In the genomic region with DNA sequence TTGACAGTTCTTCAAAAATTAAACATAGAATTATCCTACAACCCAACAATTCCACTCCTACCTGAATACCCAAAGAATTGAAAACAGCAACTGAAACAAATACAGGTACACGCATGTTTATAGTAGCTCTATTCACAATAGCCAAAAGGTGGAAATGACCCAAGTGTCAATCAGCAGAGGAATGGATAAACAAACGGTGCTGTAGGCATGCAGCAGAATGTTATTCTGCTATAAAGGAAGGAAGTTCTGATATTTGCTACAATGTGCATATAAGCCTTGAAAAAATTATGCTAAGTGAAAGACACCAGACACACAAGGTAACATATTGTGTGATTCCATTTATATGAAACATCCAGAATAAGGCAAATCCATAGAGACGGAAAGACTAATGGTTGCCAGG, we compare ENCODE assay signal across 23 cellular contexts.
"Had no signal": no experiment of that assay in that cellular context is flagged by ENCODE, and none has a peak within 500 bp of the region (broad histone marks: within the 10 kb centered on the region; RNA-seq: fewer than 3 reads in every experiment).

No MANE protein-coding gene starts in this region.

- H3K4me3 Mint-ChIP-seq: naive thymus-derived CD4-positive, alpha-beta T cell; nephron; stimulated activated memory B cell treated with anti-CD40 and anti-IgM and Interleukin-4, amounts not matched to agents 10 μg/mL and 1 μg/mL and 100 μg/mL, for 72 hours had no signal

- ATAC-seq: left cardiac atrium; left lung; naive thymus-derived CD4-positive, alpha-beta T cell; psoas muscle; right cardiac atrium; stimulated activated memory B cell treated with anti-CD40 and anti-IgM and Interleukin-4, amounts not matched to agents 10 μg/mL and 1 μg/mL and 100 μg/mL, for 72 hours; stimulated activated naive CD8-positive, alpha-beta T cell treated with anti-CD3 and anti-CD28 coated beads, Interleukin-15, Interleukin-2, amounts not matched to agents 100 U/mL and 50 U/mL, for 24 hours had no signal

- H3K4me3 ChIP-seq: hepatocyte, left lung, psoas muscle, sigmoid colon, spleen, testis, tibial artery had no signal

- H3K9me3 ChIP-seq: left lung, psoas muscle, sigmoid colon, spleen, testis, tibial artery had no signal

- H3K27ac ChIP-seq: hepatocyte, left lung, psoas muscle, sigmoid colon, spleen, testis, tibial artery had no signal

- DNase-seq: central memory CD4-positive, alpha-beta T cell; effector memory CD4-positive, alpha-beta T cell; head of caudate nucleus; left cardiac atrium; left lung; mammary epithelial cell; mesendoderm; midbrain; naive thymus-derived CD4-positive, alpha-beta T cell; nucleus accumbens; posterior cingulate gyrus; psoas muscle; right cardiac atrium; sigmoid colon; spleen; stimulated activated CD4-positive, alpha-beta T cell treated with anti-CD3 and anti-CD28 coated beads, Interleukin-4, amount 100 ng/mL, for 4 hours; stimulated activated naive CD8-positive, alpha-beta T cell treated with anti-CD3 and anti-CD28 coated beads, Interleukin-15, Interleukin-2, amounts not matched to agents 100 U/mL and 50 U/mL, for 24 hours; substantia nigra; testis; tibial artery had no signal

- H3K9me3 Mint-ChIP-seq: naive thymus-derived CD4-positive, alpha-beta T cell; nephron; stimulated activated memory B cell treated with anti-CD40 and anti-IgM and Interleukin-4, amounts not matched to agents 10 μg/mL and 1 μg/mL and 100 μg/mL, for 72 hours had no signal

- H3K4me1 Mint-ChIP-seq: nephron had no signal

- H3K36me3 ChIP-seq: left lung, sigmoid colon, spleen, tibial artery had no signal

- H3K27ac Mint-ChIP-seq: nephron; stimulated activated memory B cell treated with anti-CD40 and anti-IgM and Interleukin-4, amounts not matched to agents 10 μg/mL and 1 μg/mL and 100 μg/mL, for 72 hours had no signal

- H3K4me1 ChIP-seq: left lung, psoas muscle, testis had no signal

- H3K36me3 Mint-ChIP-seq: naive thymus-derived CD4-positive, alpha-beta T cell; stimulated activated memory B cell treated with anti-CD40 and anti-IgM and Interleukin-4, amounts not matched to agents 10 μg/mL and 1 μg/mL and 100 μg/mL, for 72 hours had no signal
